In the genomic region with DNA sequence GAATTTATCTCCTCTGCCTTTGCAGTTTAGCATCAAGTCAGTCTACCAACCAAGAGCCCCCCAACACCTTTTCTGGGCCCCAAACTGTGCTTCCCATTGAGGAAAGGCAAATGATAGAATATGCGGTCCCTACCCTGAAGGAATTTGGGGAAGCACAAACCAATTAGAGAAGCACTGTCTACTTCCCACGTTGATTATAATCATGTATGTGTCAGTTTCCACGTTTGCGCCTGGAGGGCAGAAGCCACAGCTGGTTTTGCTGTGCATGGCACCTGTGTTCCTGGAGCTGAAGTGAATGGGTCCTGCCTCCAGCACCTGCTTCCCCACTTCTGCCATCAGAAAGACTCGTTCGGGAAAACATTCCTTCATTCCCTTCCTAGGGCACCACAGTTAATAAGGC, we compare ENCODE assay signal across 16 cellular contexts.
DNase-seq lines count a peak whose midpoint lies in the region; ATAC-seq and TF ChIP-seq lines count a peak whose summit lies in the region.
"Had no signal": no experiment of that assay in that cellular context is flagged by ENCODE, and none has a peak within 500 bp of the region (broad histone marks: within the 10 kb centered on the region; RNA-seq: fewer than 3 reads in every experiment).

No MANE protein-coding gene starts in this region.

- H3K27me3 ChIP-seq in mesenchymal stem cell (ENCODE audit: control insufficient read depth in 1 of 2, insufficient read depth in 1 of 2, low read length in 2 of 2) (no peaks in the 10 kb centered on the region), thoracic aorta (replicated peaks; ENCODE audit: insufficient read depth) (no peaks in the 10 kb centered on the region), aorta (ENCODE audit: control insufficient read depth in 1 of 2, insufficient read depth in 2 of 2, low read length in 1 of 2) (no peaks in the 10 kb centered on the region)

- H3K27ac Mint-ChIP-seq in brain, result peak overlapping the region in 4 of 5 experiments; percentile 65 to 78 (median 68)
- H3K27ac Mint-ChIP-seq: activated CD4-positive, alpha-beta T cell treated with anti-CD3 and anti-CD28 coated beads, Interleukin-2, amount 10 ng/mL, durations not matched to agents 24 days and 14 days had no signal

- no peak overlapping the region for H3K4me3 Mint-ChIP-seq in brain
- H3K4me3 Mint-ChIP-seq: activated CD4-positive, alpha-beta T cell treated with anti-CD3 and anti-CD28 coated beads, Interleukin-2, amount 10 ng/mL, durations not matched to agents 24 days and 14 days had no signal

- WGBS in mesenchymal stem cell, result 86% methylated on average over 6 of the region's 6 CpGs
- 83 to 90% methylated on average over 6 of the region's 6 CpGs for WGBS in aorta, 2 donors

- intact Hi-C loops in aorta (cut with DNase I), result loop anchor here (5.0 kb wide), 1 partner anchor 89 kb away; no protein-coding TSS in a partner anchor

- H3K4me1 Mint-ChIP-seq in brain, result peaks cover 47% of the 10 kb centered on the region

- no peak overlapping the region for H2AFZ ChIP-seq in mesenchymal stem cell (ENCODE audit: low read depth, low read length)

- H3K36me3 Mint-ChIP-seq in brain, result no peaks in the 10 kb centered on the region

- H3K9me3 ChIP-seq in mesenchymal stem cell (ENCODE audit: control insufficient read depth, low read length) (no peaks in the 10 kb centered on the region), thoracic aorta (no peaks in the 10 kb centered on the region), aorta (ENCODE audit: control insufficient read depth, low read length) (no peaks in the 10 kb centered on the region)

- H2BK15ac ChIP-seq in mesenchymal stem cell (ENCODE audit: low read depth, poor library complexity, severe bottlenecking), result peak overlapping the region; percentile 20

- H3K4me3 ChIP-seq in mesenchymal stem cell (ENCODE audit: insufficient read depth in 1 of 2, low read depth in 1 of 2, low read length in 2 of 2), result no peak overlapping the region
- H3K4me3 ChIP-seq in thoracic aorta, result no peak overlapping the region
- no peak overlapping the region for H3K4me3 ChIP-seq in aorta (ENCODE audit: low read length in 2 of 2)
- H3K4me3 ChIP-seq: GM12878 had no signal

- peaks cover 2% of the 10 kb centered on the region for H3K79me1 ChIP-seq in mesenchymal stem cell (replicated peaks; ENCODE audit: low read length, poor library complexity, severe bottlenecking)

- H3K27ac ChIP-seq in mesenchymal stem cell (ENCODE audit: low read length, poor library complexity, severe bottlenecking) (no peak overlapping the region), thoracic aorta (peak overlapping the region; percentile 14 to 70), aorta (ENCODE audit: low read depth in 1 of 2, low read length in 2 of 2) (peak overlapping the region in 1 of 2 donors; percentile 34)

- peak; percentile 5 for DNase-seq in NCI-H146 (lab: John Stamatoyannopoulos, UW)
- no peak for DNase-seq in NCI-H146 treated with DMSO at 0.1 percent for 48 hours (lab: John Stamatoyannopoulos, UW; ENCODE audit: unreplicated experiment)
- DNase-seq in mesenchymal stem cell, result no peak
- no peak for DNase-seq in thoracic aorta (ENCODE audit: low spot score)
- DNase-seq in aorta, result no peak
- DNase-seq: 8988T; activated CD4-positive, alpha-beta T cell treated with anti-CD3 and anti-CD28 coated beads, Interleukin-2, amount 10 ng/mL, durations not matched to agents 24 days and 14 days; activated CD8-positive, alpha-beta memory T cell treated with anti-CD3 and anti-CD28 coated beads, Interleukin-2, amount 50 U/mL, for 48 hours; left ventricle myocardium superior; NCI-H1436; occipital lobe; stimulated activated CD4-positive, alpha-beta T cell treated with anti-CD3 and anti-CD28 coated beads, Interleukin-4, amount 100 ng/mL, for 24 hours had no signal

- H2AK5ac ChIP-seq in mesenchymal stem cell (ENCODE audit: low read length, severe bottlenecking), result no peak overlapping the region

- no peak overlapping the region for H2BK5ac ChIP-seq in mesenchymal stem cell (ENCODE audit: low read depth, low read length, poor library complexity, severe bottlenecking)

- H2BK120ac ChIP-seq in mesenchymal stem cell (ENCODE audit: low read depth, low read length), result peak overlapping the region; percentile 40

- TF ChIP-seq CTCF in brain (conservative IDR thresholded peaks at IDR 0.05) (no peak), thoracic aorta (IDR thresholded peaks at IDR 0.05) (no peak)

- H3K4me2 ChIP-seq in mesenchymal stem cell (ENCODE audit: low read length, poor library complexity, severe bottlenecking), result no peak overlapping the region

- H3K9me3 Mint-ChIP-seq in brain, result no peaks in the 10 kb centered on the region
- H3K9me3 Mint-ChIP-seq: activated CD4-positive, alpha-beta T cell treated with anti-CD3 and anti-CD28 coated beads, Interleukin-2, amount 10 ng/mL, durations not matched to agents 24 days and 14 days had no signal

- no peak overlapping the region for H3K14ac ChIP-seq in mesenchymal stem cell (ENCODE audit: low read length in 2 of 2)

- no peaks in the 10 kb centered on the region for H3K36me3 ChIP-seq in mesenchymal stem cell (ENCODE audit: control insufficient read depth in 1 of 2, insufficient read depth in 2 of 2, low read depth in 1 of 2, low read length in 2 of 2)
- no peaks in the 10 kb centered on the region for H3K36me3 ChIP-seq in thoracic aorta
- H3K36me3 ChIP-seq in aorta (ENCODE audit: control insufficient read depth in 1 of 2, insufficient read depth in 2 of 2, low read length in 1 of 2), result no peaks in the 10 kb centered on the region

- H3K4me1 ChIP-seq in mesenchymal stem cell (ENCODE audit: control insufficient read depth, insufficient read depth, low read depth, low read length) (peaks cover 5% of the 10 kb centered on the region), thoracic aorta (ENCODE audit: control insufficient read depth in 1 of 2, low read depth in 2 of 2) (peaks cover 19 to 30% of the 10 kb centered on the region in 2 donors), aorta (ENCODE audit: control insufficient read depth in 1 of 2, insufficient read depth in 2 of 2, low read length in 2 of 2) (no peaks in the 10 kb centered on the region)

- H3K23ac ChIP-seq in mesenchymal stem cell (ENCODE audit: low read length in 2 of 2), result no peak overlapping the region

- no peaks in the 10 kb centered on the region for H3K27me3 Mint-ChIP-seq in brain
- H3K27me3 Mint-ChIP-seq: activated CD4-positive, alpha-beta T cell treated with anti-CD3 and anti-CD28 coated beads, Interleukin-2, amount 10 ng/mL, durations not matched to agents 24 days and 14 days had no signal

- peak overlapping the region; percentile 10 to 81 for H3K4ac ChIP-seq in mesenchymal stem cell (ENCODE audit: low read depth in 1 of 2, low read length in 2 of 2)

- peak overlapping the region; percentile 70 to 96 for H2BK12ac ChIP-seq in mesenchymal stem cell (ENCODE audit: low read length in 2 of 2)

- peak overlapping the region; percentile 66 for H4K8ac ChIP-seq in mesenchymal stem cell (ENCODE audit: low read length)

- peak overlapping the region; percentile 31 to 77 for H3K18ac ChIP-seq in mesenchymal stem cell (ENCODE audit: low read depth in 1 of 2, low read length in 2 of 2)

- peak overlapping the region; percentile 79 for H3K9ac ChIP-seq in mesenchymal stem cell (ENCODE audit: low read length)

- peak overlapping the region; percentile 56 for H4K91ac ChIP-seq in mesenchymal stem cell (ENCODE audit: low read length)

- ATAC-seq in thoracic aorta (ENCODE audit: insufficient number of reproducible peaks, low FRiP score, low read depth) (no peak), aorta (ENCODE audit: low FRiP score) (no peak), GM21576 (IDR thresholded peaks at IDR 0.05; ENCODE audit: unreplicated experiment) (no peak), GM19324 (IDR thresholded peaks at IDR 0.05; ENCODE audit: low FRiP score, unreplicated experiment) (no peak)
- ATAC-seq: GM12878 had no signal
